In the genomic region with DNA sequence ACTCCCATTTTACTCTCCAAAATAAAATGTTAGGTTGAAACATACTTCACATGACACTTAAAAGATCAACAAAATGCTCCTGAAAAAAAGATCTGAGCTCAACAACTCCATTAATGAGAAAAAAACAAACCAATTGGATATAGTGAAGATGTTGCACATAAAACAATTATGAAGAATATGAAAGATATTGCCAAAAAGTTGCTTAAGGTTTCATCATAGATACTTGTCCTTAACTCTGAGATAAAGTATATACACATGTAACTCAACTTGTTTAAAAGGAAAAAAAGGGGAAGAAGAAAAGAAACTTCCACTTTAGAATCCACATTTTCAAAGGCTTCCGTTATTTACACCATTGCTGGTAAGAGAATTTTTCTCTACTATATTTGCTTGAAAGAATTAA, we compare ENCODE assay signal across 15 cellular contexts. TPM values are rescaled to one million over a fixed set of nuclear protein-coding genes. Genes with fewer than 3 reads are reported as not detected.
DNase-seq lines count a peak whose midpoint lies in the region; ATAC-seq and TF ChIP-seq lines count a peak whose summit lies in the region.
"Had no signal": no experiment of that assay in that cellular context is flagged by ENCODE, and none has a peak within 500 bp of the region (broad histone marks: within the 10 kb centered on the region; RNA-seq: fewer than 3 reads in every experiment).

No MANE protein-coding gene starts in this region.

- DNase-seq in activated naive CD8-positive, alpha-beta T cell treated with anti-CD3 and anti-CD28 coated beads, Interleukin-2, amount 10 ng/mL, durations not matched to agents 7 days and 5 days: no peak
- DNase-seq in activated naive CD8-positive, alpha-beta T cell treated with anti-CD3 and anti-CD28 coated beads for 36 hours: no peak
- DNase-seq in WTC11 (ENCODE audit: low spot score) (no peak), hepatocyte (ENCODE audit: low spot score) (no peak), type B pancreatic cell (ENCODE audit: extremely low spot score, unreplicated experiment) (no peak), mesendoderm (no peak), COLO668 (lab: John Stamatoyannopoulos, UW; ENCODE audit: unreplicated experiment) (no peak), GF-D8 (lab: John Stamatoyannopoulos, UW) (no peak)
- DNase-seq: activated CD8-positive, alpha-beta memory T cell treated with anti-CD3 and anti-CD28 coated beads for 24 hours; amygdala; right cardiac atrium had no signal

- CTCF ChIA-PET in WTC11 (lab: Charles Lee): interaction anchor here (1.0 to 6.8 kb wide), 4 partner anchors 30 to 133 kb away, joined by 3 to 74 read pairs (median 6); no protein-coding TSS in a partner anchor

- no peak overlapping the region for H3K4ac ChIP-seq in mesendoderm (ENCODE audit: low read depth, low read length)

- peaks cover 20% of the 10 kb centered on the region for H3K27me3 Mint-ChIP-seq in activated naive CD8-positive, alpha-beta T cell treated with anti-CD3 and anti-CD28 coated beads, Interleukin-2, amount 10 ng/mL, durations not matched to agents 7 days and 5 days
- H3K27me3 Mint-ChIP-seq in activated naive CD8-positive, alpha-beta T cell treated with anti-CD3 and anti-CD28 coated beads for 36 hours: peaks cover 12% of the 10 kb centered on the region
- peaks cover 5% of the 10 kb centered on the region for H3K27me3 Mint-ChIP-seq in WTC11 (ENCODE audit: low read depth)
- H3K27me3 Mint-ChIP-seq in type B pancreatic cell: no peaks in the 10 kb centered on the region

- no peak overlapping the region for H3K27ac Mint-ChIP-seq in activated naive CD8-positive, alpha-beta T cell treated with anti-CD3 and anti-CD28 coated beads, Interleukin-2, amount 10 ng/mL, durations not matched to agents 7 days and 5 days
- H3K27ac Mint-ChIP-seq in activated naive CD8-positive, alpha-beta T cell treated with anti-CD3 and anti-CD28 coated beads for 36 hours: no peak overlapping the region
- H3K27ac Mint-ChIP-seq in WTC11 (0 out of 2 replicates have a peak overlapping the region, but pooled peaks have one; percentile 10), type B pancreatic cell (peak overlapping the region; percentile 44)

- H3K4me3 Mint-ChIP-seq in activated naive CD8-positive, alpha-beta T cell treated with anti-CD3 and anti-CD28 coated beads, Interleukin-2, amount 10 ng/mL, durations not matched to agents 7 days and 5 days: peak overlapping the region; percentile 77
- H3K4me3 Mint-ChIP-seq in activated naive CD8-positive, alpha-beta T cell treated with anti-CD3 and anti-CD28 coated beads for 36 hours: no peak overlapping the region
- H3K4me3 Mint-ChIP-seq in WTC11: no peak overlapping the region
- H3K4me3 Mint-ChIP-seq in type B pancreatic cell: peak overlapping the region; percentile 94

- H3K9ac ChIP-seq in mesendoderm (ENCODE audit: low read length): no peak overlapping the region
- H3K9ac ChIP-seq: BLaER1 treated with 17β-estradiol and CSF1 and Interleukin-3, amounts not matched to agents 10 nM and 100 nM had no signal

- H2BK5ac ChIP-seq in mesendoderm (ENCODE audit: low read length): no peak overlapping the region

- no peak overlapping the region for H3K4me3 ChIP-seq in hepatocyte
- H3K4me3 ChIP-seq in mesendoderm (ENCODE audit: low read length): no peak overlapping the region
- H3K4me3 ChIP-seq: SJSA1, upper lobe of left lung had no signal

- H4K20me1 ChIP-seq in hepatocyte (ENCODE audit: insufficient read depth, poor library complexity, severe bottlenecking): peaks cover 25% of the 10 kb centered on the region

- WGBS in hepatocyte (ENCODE audit: low lambda C conversion rate, missing lambda C conversion rate): 100% methylated on average over 1 of the region's 1 CpG
- no CpG with 5 or more reads among the region's 1 CpG for WGBS in mesendoderm (ENCODE audit: extremely low coverage, insufficient coverage, low lambda C conversion rate)

- H3K79me2 ChIP-seq in hepatocyte (peaks cover 75% of the 10 kb centered on the region), mesendoderm (ENCODE audit: control insufficient read depth, insufficient read depth, low read length) (peaks cover 48% of the 10 kb centered on the region)

- H2BK120ac ChIP-seq in mesendoderm (ENCODE audit: low read depth, low read length): no peak overlapping the region

- H3K9me3 ChIP-seq in hepatocyte (ENCODE audit: low read depth): no peaks in the 10 kb centered on the region
- H3K9me3 ChIP-seq: BLaER1 treated with 17β-estradiol and CSF1 and Interleukin-3, amounts not matched to agents 10 nM and 100 nM; SJSA1; upper lobe of left lung had no signal

- no peak overlapping the region for H4K5ac ChIP-seq in mesendoderm (ENCODE audit: low read length)

- H3K36me3 ChIP-seq in hepatocyte (replicated peaks; ENCODE audit: insufficient read depth, low read depth): no peaks in the 10 kb centered on the region
- peaks cover 2% of the 10 kb centered on the region for H3K36me3 ChIP-seq in mesendoderm (ENCODE audit: control insufficient read depth, insufficient read depth, low read length)
- H3K36me3 ChIP-seq: BLaER1 treated with 17β-estradiol and CSF1 and Interleukin-3, amounts not matched to agents 10 nM and 100 nM; upper lobe of left lung had no signal

- no peak overlapping the region for H4K8ac ChIP-seq in mesendoderm (ENCODE audit: low read depth, low read length)

- no peak overlapping the region for H3K18ac ChIP-seq in mesendoderm (ENCODE audit: low read length)

- peaks cover 3% of the 10 kb centered on the region for H3K36me3 Mint-ChIP-seq in activated naive CD8-positive, alpha-beta T cell treated with anti-CD3 and anti-CD28 coated beads, Interleukin-2, amount 10 ng/mL, durations not matched to agents 7 days and 5 days
- peaks cover 6% of the 10 kb centered on the region for H3K36me3 Mint-ChIP-seq in activated naive CD8-positive, alpha-beta T cell treated with anti-CD3 and anti-CD28 coated beads for 36 hours
- H3K36me3 Mint-ChIP-seq in WTC11: peaks cover 6% of the 10 kb centered on the region; the same call in 1 of the 2 replicates
- peaks cover 6% of the 10 kb centered on the region for H3K36me3 Mint-ChIP-seq in type B pancreatic cell

- no peak overlapping the region for H2AK5ac ChIP-seq in mesendoderm (ENCODE audit: low read length)

- H3K4me2 ChIP-seq in hepatocyte (peak overlapping the region; percentile 87), mesendoderm (ENCODE audit: low read length) (no peak overlapping the region)

- H3K27ac ChIP-seq in hepatocyte (no peak overlapping the region), mesendoderm (ENCODE audit: low read depth, low read length) (no peak overlapping the region)
- H3K27ac ChIP-seq: BLaER1 treated with 17β-estradiol and CSF1 and Interleukin-3, amounts not matched to agents 10 nM and 100 nM; HL-60; SJSA1; upper lobe of left lung had no signal

- no peak for ATAC-seq in activated naive CD8-positive, alpha-beta T cell treated with anti-CD3 and anti-CD28 coated beads, Interleukin-2, amount 10 ng/mL, durations not matched to agents 7 days and 5 days (ENCODE audit: low read depth)
- no peak for ATAC-seq in WTC11
- ATAC-seq: right cardiac atrium had no signal

- TF ChIP-seq CTCF in WTC11 (IDR thresholded peaks at IDR 0.05) (no peak), hepatocyte (IDR thresholded peaks at IDR 0.05; ENCODE audit: poor library complexity) (no peak), type B pancreatic cell (conservative IDR thresholded peaks at IDR 0.05) (no peak)

- H3K56ac ChIP-seq in mesendoderm (ENCODE audit: low read length): no peak overlapping the region

- H3K4me1 Mint-ChIP-seq in activated naive CD8-positive, alpha-beta T cell treated with anti-CD3 and anti-CD28 coated beads, Interleukin-2, amount 10 ng/mL, durations not matched to agents 7 days and 5 days: peaks cover 12% of the 10 kb centered on the region
- H3K4me1 Mint-ChIP-seq in activated naive CD8-positive, alpha-beta T cell treated with anti-CD3 and anti-CD28 coated beads for 36 hours: peaks cover 35% of the 10 kb centered on the region
- peaks cover 44% of the 10 kb centered on the region for H3K4me1 Mint-ChIP-seq in WTC11
- H3K4me1 Mint-ChIP-seq in type B pancreatic cell (ENCODE audit: unreplicated experiment): peaks cover 29% of the 10 kb centered on the region

- H3K27me3 ChIP-seq in hepatocyte (no peaks in the 10 kb centered on the region), mesendoderm (ENCODE audit: insufficient read depth, low read length, poor library complexity) (no peaks in the 10 kb centered on the region)
- H3K27me3 ChIP-seq: SJSA1 had no signal

- H3K9me3 Mint-ChIP-seq in activated naive CD8-positive, alpha-beta T cell treated with anti-CD3 and anti-CD28 coated beads, Interleukin-2, amount 10 ng/mL, durations not matched to agents 7 days and 5 days: no peaks in the 10 kb centered on the region
- H3K9me3 Mint-ChIP-seq in activated naive CD8-positive, alpha-beta T cell treated with anti-CD3 and anti-CD28 coated beads for 36 hours: no peaks in the 10 kb centered on the region
- H3K9me3 Mint-ChIP-seq in WTC11 (no peaks in the 10 kb centered on the region), type B pancreatic cell (no peaks in the 10 kb centered on the region)

- H2BK15ac ChIP-seq in mesendoderm (replicated peaks; ENCODE audit: low read depth): no peak overlapping the region

- no peaks in the 10 kb centered on the region for H3K9me2 ChIP-seq in hepatocyte (replicated peaks; ENCODE audit: insufficient read depth)

- no peak overlapping the region for H3K23ac ChIP-seq in mesendoderm (ENCODE audit: low read length)

- no peak overlapping the region for H2AFZ ChIP-seq in hepatocyte

- POLR2A ChIA-PET in activated naive CD8-positive, alpha-beta T cell treated with anti-CD3 and anti-CD28 coated beads, Interleukin-2, amount 10 ng/mL, durations not matched to agents 7 days and 5 days (lab: Charles Lee): no interaction called here
- POLR2A ChIA-PET in WTC11 (lab: Charles Lee): no interaction called here

- H3K79me1 ChIP-seq in mesendoderm (ENCODE audit: low read length): peaks cover 15% of the 10 kb centered on the region

- peaks cover 8% of the 10 kb centered on the region for H3K4me1 ChIP-seq in hepatocyte (ENCODE audit: insufficient read depth)
- peaks cover 9% of the 10 kb centered on the region for H3K4me1 ChIP-seq in mesendoderm (ENCODE audit: control insufficient read depth, low read depth, low read length)

TF ChIP-seq in WTC11, 78 proteins besides CTCF, POLR2A, EP300 and RAD21 (continues in another document):
- TF ChIP-seq, protein P1, sequence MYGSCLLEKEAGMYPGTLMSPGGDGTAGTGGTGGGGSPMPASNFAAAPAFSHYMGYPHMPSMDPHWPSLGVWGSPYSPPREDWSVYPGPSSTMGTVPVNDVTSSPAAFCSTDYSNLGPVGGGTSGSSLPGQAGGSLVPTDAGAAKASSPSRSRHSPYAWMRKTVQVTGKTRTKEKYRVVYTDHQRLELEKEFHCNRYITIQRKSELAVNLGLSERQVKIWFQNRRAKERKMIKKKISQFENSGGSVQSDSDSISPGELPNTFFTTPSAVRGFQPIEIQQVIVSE (CRISPR knock-in tag; IDR thresholded peaks at IDR 0.05; ENCODE audit: borderline replicate concordance): no peak

RNA-seq across cellular contexts. Expression of gene AFAP1, which starts 2.7 kb away (rescaled TPM):
- 10 to 100 TPM in 1 of 2 experiments, 1 to 10 TPM in 1; 9.9 to 12.2 TPM for total RNA-seq in activated naive CD8-positive, alpha-beta T cell treated with anti-CD3 and anti-CD28 coated beads, Interleukin-2, amount 10 ng/mL, durations not matched to agents 7 days and 5 days
- total RNA-seq in activated naive CD8-positive, alpha-beta T cell treated with anti-CD3 and anti-CD28 coated beads for 36 hours: 10 to 100 TPM; 13.6 to 13.8 TPM
- total RNA-seq in WTC11 (2021) (17.6 to 23.6 TPM (median 18.0 TPM) in 3 replicates), hepatocyte (12.6 and 16.2 TPM in 2 replicates), type B pancreatic cell (ENCODE audit: low replicate concordance) (36.6 and 37.2 TPM in 2 replicates)
- polyA plus RNA-seq in hepatocyte: 6.9 and 9.3 TPM in 2 replicates
- polyA plus RNA-seq in mesendoderm (2013, experiment 1 of 2): 11.2 TPM
- 11.4 TPM for polyA plus RNA-seq in mesendoderm (2013, experiment 2 of 2)

Comparison
In these comparisons a context has a peak if more than half of its experiments do, and no peak if none do; other contexts are left out.
1. H3K4me3 Mint-ChIP-seq: peak in activated naive CD8-positive, alpha-beta T cell treated with anti-CD3 and anti-CD28 coated beads, Interleukin-2, amount 10 ng/mL, durations not matched to agents 7 days and 5 days (single experiment) and type B pancreatic cell (single experiment); none in activated naive CD8-positive, alpha-beta T cell treated with anti-CD3 and anti-CD28 coated beads for 36 hours (single experiment) and WTC11 (single experiment).
2. H3K27ac Mint-ChIP-seq: peak in WTC11 (single experiment) and type B pancreatic cell (single experiment); none in activated naive CD8-positive, alpha-beta T cell treated with anti-CD3 and anti-CD28 coated beads, Interleukin-2, amount 10 ng/mL, durations not matched to agents 7 days and 5 days (single experiment) and activated naive CD8-positive, alpha-beta T cell treated with anti-CD3 and anti-CD28 coated beads for 36 hours (single experiment).